In genomic region chr16:85989863-85990643, GRCh38 we compare ENCODE assay signal across 19 cellular contexts.
DNase-seq lines count a peak whose midpoint lies in the region; ATAC-seq and TF ChIP-seq lines count a peak whose summit lies in the region.
"Had no signal": no experiment of that assay in that cellular context is flagged by ENCODE, and none has a peak within 500 bp of the region (broad histone marks: within the 10 kb centered on the region; RNA-seq: fewer than 3 reads in every experiment).

No MANE protein-coding gene starts in this region.

- H3K36me3 Mint-ChIP-seq in activated T-cell treated with anti-CD3 and anti-CD28 coated beads, Interleukin-2, amount 50 U/mL, for 24 hours (ENCODE audit: low read depth) = no peaks in the 10 kb centered on the region
- no peaks in the 10 kb centered on the region for H3K36me3 Mint-ChIP-seq in IgD-negative memory B cell
- no peaks in the 10 kb centered on the region for H3K36me3 Mint-ChIP-seq in stimulated activated effector memory CD8-positive, alpha-beta T cell treated with anti-CD3 and anti-CD28 coated beads, Interleukin-12 subunit alpha, Interleukin-12 subunit beta, amount 100 ng/mL, for 72 hours
- H3K36me3 Mint-ChIP-seq: CD14-positive monocyte, immature natural killer cell had no signal

- peak overlapping the region; percentile 58 for H3K4me3 Mint-ChIP-seq in activated T-cell treated with anti-CD3 and anti-CD28 coated beads, Interleukin-2, amount 50 U/mL, for 24 hours
- peak overlapping the region; percentile 2 to 94 (median 76) for H3K4me3 Mint-ChIP-seq in IgD-negative memory B cell
- peak overlapping the region; percentile 56 for H3K4me3 Mint-ChIP-seq in stimulated activated effector memory CD8-positive, alpha-beta T cell treated with anti-CD3 and anti-CD28 coated beads, Interleukin-12 subunit alpha, Interleukin-12 subunit beta, amount 100 ng/mL, for 72 hours
- H3K4me3 Mint-ChIP-seq: CD14-positive monocyte, immature natural killer cell had no signal

- peaks cover 0 to 10% (median 8%) of the 10 kb centered on the region in 4 donors for H3K4me1 ChIP-seq in stomach

- H3K27ac Mint-ChIP-seq in activated T-cell treated with anti-CD3 and anti-CD28 coated beads, Interleukin-2, amount 50 U/mL, for 24 hours = peak overlapping the region; percentile 93
- H3K27ac Mint-ChIP-seq in IgD-negative memory B cell = peak overlapping the region; percentile 78 to 97 (median 92)
- H3K27ac Mint-ChIP-seq in stimulated activated effector memory CD8-positive, alpha-beta T cell treated with anti-CD3 and anti-CD28 coated beads, Interleukin-12 subunit alpha, Interleukin-12 subunit beta, amount 100 ng/mL, for 72 hours = no peak overlapping the region

- H3K4me3 ChIP-seq in choroid plexus epithelial cell (ENCODE audit: low read depth, low read length) = no peak overlapping the region
- no peak overlapping the region for H3K4me3 ChIP-seq in stomach
- H3K4me3 ChIP-seq: thoracic aorta had no signal

- no peaks in the 10 kb centered on the region for H3K9me3 ChIP-seq in stomach
- H3K9me3 ChIP-seq: thoracic aorta had no signal

- intact Hi-C loops in stomach (cut with DNase I; ENCODE audit: low total_unique reads) = loop anchor here (5.0 kb wide), 1 partner anchor 168 kb away; no protein-coding TSS in a partner anchor

- H3K27me3 Mint-ChIP-seq in activated T-cell treated with anti-CD3 and anti-CD28 coated beads, Interleukin-2, amount 50 U/mL, for 24 hours = no peaks in the 10 kb centered on the region
- no peaks in the 10 kb centered on the region for H3K27me3 Mint-ChIP-seq in IgD-negative memory B cell

- no peak for TF ChIP-seq EP300 in stomach (IDR thresholded peaks at IDR 0.05)

- WGBS in stomach, 5 donors = 65 to 69% (median 67%) methylated on average over 15 of the region's 15 CpGs

- TF ChIP-seq CTCF in choroid plexus epithelial cell (conservative IDR thresholded peaks at IDR 0.05; ENCODE audit: low read depth, low read length) (no peak), stomach (IDR thresholded peaks at IDR 0.05) (no peak)

- no peak for TF ChIP-seq POLR2A in stomach (IDR thresholded peaks at IDR 0.05)

- no peaks in the 10 kb centered on the region for H3K36me3 ChIP-seq in stomach
- H3K36me3 ChIP-seq: thoracic aorta had no signal

- H3K27me3 ChIP-seq in stomach = peaks cover 0 to 29% (median 0%) of the 10 kb centered on the region in 3 donors

- peaks cover 89% of the 10 kb centered on the region for H3K4me1 Mint-ChIP-seq in activated T-cell treated with anti-CD3 and anti-CD28 coated beads, Interleukin-2, amount 50 U/mL, for 24 hours (ENCODE audit: low read depth)
- peaks cover 61 to 77% (median 71%) of the 10 kb centered on the region in 3 donors for H3K4me1 Mint-ChIP-seq in IgD-negative memory B cell
- H3K4me1 Mint-ChIP-seq in stimulated activated effector memory CD8-positive, alpha-beta T cell treated with anti-CD3 and anti-CD28 coated beads, Interleukin-12 subunit alpha, Interleukin-12 subunit beta, amount 100 ng/mL, for 72 hours = peaks cover 50% of the 10 kb centered on the region

- no peaks in the 10 kb centered on the region for H3K9me3 Mint-ChIP-seq in activated T-cell treated with anti-CD3 and anti-CD28 coated beads, Interleukin-2, amount 50 U/mL, for 24 hours
- H3K9me3 Mint-ChIP-seq in IgD-negative memory B cell = no peaks in the 10 kb centered on the region
- no peaks in the 10 kb centered on the region for H3K9me3 Mint-ChIP-seq in stimulated activated effector memory CD8-positive, alpha-beta T cell treated with anti-CD3 and anti-CD28 coated beads, Interleukin-12 subunit alpha, Interleukin-12 subunit beta, amount 100 ng/mL, for 72 hours
- H3K9me3 Mint-ChIP-seq: immature natural killer cell had no signal

- ATAC-seq in stimulated activated effector memory CD8-positive, alpha-beta T cell treated with anti-CD3 and anti-CD28 coated beads, Interleukin-12 subunit alpha, Interleukin-12 subunit beta, amount 100 ng/mL, for 72 hours = no peak
- no peak for ATAC-seq in GM19467 (IDR thresholded peaks at IDR 0.05; ENCODE audit: unreplicated experiment)
- ATAC-seq: HepG2 had no signal

- H3K27ac ChIP-seq in stomach = no peak overlapping the region
- H3K27ac ChIP-seq: thoracic aorta had no signal

- DNase-seq in activated T-cell treated with anti-CD3 and anti-CD28 coated beads, Interleukin-2, amount 50 U/mL, for 24 hours = peak; percentile 53
- DNase-seq in activated T-cell treated with anti-CD3 and anti-CD28 coated beads for 4 hours = no peak
- peak; percentile 22 for DNase-seq in choroid plexus epithelial cell (ENCODE audit: low read depth)
- no peak for DNase-seq in stimulated activated effector memory CD8-positive, alpha-beta T cell treated with anti-CD3 and anti-CD28 coated beads, Interleukin-12 subunit alpha, Interleukin-12 subunit beta, amount 100 ng/mL, for 72 hours (ENCODE audit: low spot score in 2 of 2)
- DNase-seq in GM19238 (ENCODE audit: insufficient read length, low spot score) = no peak
- DNase-seq in stomach = no peak
- DNase-seq: activated CD4-positive, alpha-beta T cell treated with anti-CD3 and anti-CD28 coated beads, Interleukin-2, amount 50 U/mL, for 4 hours; amniotic stem cell; dermis blood vessel endothelial cell; immature natural killer cell; NCI-H1417 treated with DMSO at 0.1 percent for 48 hours; NCI-H2171; Right ventricle myocardium superior; stimulated activated CD8-positive, alpha-beta memory T cell treated with anti-CD3 and anti-CD28 coated beads, Interleukin-4, amount 100 ng/mL, for 48 hours had no signal

Comparison
In these comparisons a context has a peak if more than half of its experiments do, and no peak if none do; other contexts are left out.
1. DNase-seq: peak in activated T-cell treated with anti-CD3 and anti-CD28 coated beads, Interleukin-2, amount 50 U/mL, for 24 hours (single experiment) and choroid plexus epithelial cell (single experiment); none in activated T-cell treated with anti-CD3 and anti-CD28 coated beads for 4 hours (single experiment), stimulated activated effector memory CD8-positive, alpha-beta T cell treated with anti-CD3 and anti-CD28 coated beads, Interleukin-12 subunit alpha, Interleukin-12 subunit beta, amount 100 ng/mL, for 72 hours (0 of 2), GM19238 (single experiment) and stomach (single experiment).
2. Peak in every context shown above with its lines, with median percentiles within 50 percentile points of each other: H3K4me3 Mint-ChIP-seq.